8 cellular contexts compared by ENCODE assay signal in the genomic region with DNA sequence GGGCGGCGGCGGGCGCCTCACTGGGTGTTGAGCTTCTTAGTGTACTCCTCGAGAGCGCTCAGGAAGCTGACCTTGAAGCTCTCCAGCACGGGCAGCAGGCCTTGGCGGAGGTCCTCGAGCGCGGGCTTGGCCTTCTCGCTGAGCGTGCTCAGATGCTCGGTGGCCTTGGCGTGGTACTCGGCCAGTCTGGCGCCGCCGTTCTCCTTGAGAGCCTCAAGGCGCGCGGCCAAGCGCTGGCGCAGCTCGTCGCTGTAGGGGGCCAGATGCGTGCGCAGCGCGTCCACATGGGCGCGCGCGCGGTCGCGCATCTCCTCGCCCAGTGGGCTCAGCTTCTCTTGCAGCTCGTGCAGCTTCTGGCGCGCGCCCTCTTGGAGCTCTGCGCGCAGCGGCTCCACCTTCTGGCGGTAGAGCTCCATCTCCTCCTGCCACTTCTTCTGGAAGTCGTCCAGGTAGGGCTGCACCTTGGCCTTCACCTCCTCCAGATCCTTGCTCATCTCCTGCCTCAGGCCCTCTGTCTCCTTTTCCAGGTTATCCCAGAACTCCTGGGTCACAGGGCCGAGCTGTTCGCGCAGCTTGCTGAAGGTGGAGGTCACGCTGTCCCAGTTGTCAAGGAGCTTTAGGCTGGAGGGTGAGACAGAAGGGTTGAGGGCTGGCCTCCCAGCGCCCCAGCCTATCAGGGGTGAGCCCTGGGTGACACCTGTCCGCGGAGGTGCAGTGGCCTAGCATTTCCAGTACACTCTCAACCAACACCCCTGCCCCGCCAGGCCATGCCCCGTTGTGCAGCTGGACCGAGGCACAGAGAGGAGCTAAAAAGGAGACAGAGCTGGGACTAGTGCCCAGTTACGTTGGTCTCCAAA. TPM values are rescaled to one million over a fixed set of nuclear protein-coding genes. Genes with fewer than 3 reads are reported as not detected.
DNase-seq lines count a peak whose midpoint lies in the region; ATAC-seq lines count a peak whose summit lies in the region.

No MANE protein-coding gene starts in this region.

- DNase-seq in CD1c-positive myeloid dendritic cell (ENCODE audit: extremely low spot score) (peak; percentile 80), NCI-H774 (lab: John Stamatoyannopoulos, UW) (peak; percentile 86), mesendoderm (peak; percentile 96)
- peak; percentile 49 to 61 (median 53) for DNase-seq in activated CD8-positive, alpha-beta memory T cell treated with anti-CD3 and anti-CD28 coated beads for 48 hours (ENCODE audit: low read depth in 2 of 3, low spot score in 2 of 3)
- DNase-seq in effector memory CD8-positive, alpha-beta T cell = peak; percentile 75 to 77 (median 75)
- peak; percentile 64 for DNase-seq in stimulated activated CD8-positive, alpha-beta memory T cell treated with anti-CD3 and anti-CD28 coated beads, Interleukin-12 subunit alpha, Interleukin-12 subunit beta, amount 100 ng/mL, for 4 hours (ENCODE audit: low read depth)

- peaks cover 8% of the 10 kb centered on the region for H3K4me1 ChIP-seq in mesendoderm (ENCODE audit: control insufficient read depth, low read depth, low read length)

- no peak overlapping the region for H3K18ac ChIP-seq in mesendoderm (ENCODE audit: low read length)

- H3K79me1 ChIP-seq in mesendoderm (ENCODE audit: low read length) = no peaks in the 10 kb centered on the region

- H3K23ac ChIP-seq in mesendoderm (ENCODE audit: low read length) = peak overlapping the region; percentile 29

- no peaks in the 10 kb centered on the region for H3K27me3 ChIP-seq in mesendoderm (ENCODE audit: insufficient read depth, low read length, poor library complexity)

- no CpG with 5 or more reads among the region's 58 CpGs for WGBS in mesendoderm (ENCODE audit: extremely low coverage, insufficient coverage, low lambda C conversion rate)

- peak overlapping the region; percentile 22 for H3K4ac ChIP-seq in mesendoderm (ENCODE audit: low read depth, low read length)

- peak overlapping the region; percentile 84 to 91 for H3K27ac Mint-ChIP-seq in effector memory CD8-positive, alpha-beta T cell

- peak overlapping the region; percentile 70 for H3K4me2 ChIP-seq in mesendoderm (ENCODE audit: low read length)

- H3K4me3 Mint-ChIP-seq in effector memory CD8-positive, alpha-beta T cell = peak overlapping the region; percentile 82 to 83

- H2BK120ac ChIP-seq in mesendoderm (ENCODE audit: low read depth, low read length) = no peak overlapping the region

- H3K27ac ChIP-seq in mesendoderm (ENCODE audit: low read depth, low read length) = no peak overlapping the region

- H2AK5ac ChIP-seq in mesendoderm (ENCODE audit: low read length) = peak overlapping the region; percentile 93

- no peak overlapping the region for H2BK15ac ChIP-seq in mesendoderm (replicated peaks; ENCODE audit: low read depth)

- no peaks in the 10 kb centered on the region for H3K79me2 ChIP-seq in mesendoderm (ENCODE audit: control insufficient read depth, insufficient read depth, low read length)

- peaks cover 6 to 13% of the 10 kb centered on the region in 2 donors for H3K4me1 Mint-ChIP-seq in effector memory CD8-positive, alpha-beta T cell (ENCODE audit: low read depth in 2 of 2)

- H3K4me3 ChIP-seq in mesendoderm (ENCODE audit: low read length) = peak overlapping the region; percentile 12

- H3K36me3 Mint-ChIP-seq in effector memory CD8-positive, alpha-beta T cell (ENCODE audit: insufficient read depth) = peaks cover 7% of the 10 kb centered on the region

- no peaks in the 10 kb centered on the region for H3K36me3 ChIP-seq in mesendoderm (ENCODE audit: control insufficient read depth, insufficient read depth, low read length)

- H3K9me3 Mint-ChIP-seq in effector memory CD8-positive, alpha-beta T cell = no peaks in the 10 kb centered on the region

- H2BK5ac ChIP-seq in mesendoderm (ENCODE audit: low read length) = no peak overlapping the region

- no peak overlapping the region for H4K8ac ChIP-seq in mesendoderm (ENCODE audit: low read depth, low read length)

- ATAC-seq in GM19372 (IDR thresholded peaks at IDR 0.05; ENCODE audit: low read depth, unreplicated experiment) (peak; percentile 86), HG03565 (IDR thresholded peaks at IDR 0.05; ENCODE audit: unreplicated experiment) (peak; percentile 74)
- peak; percentile 97 for ATAC-seq in effector memory CD8-positive, alpha-beta T cell (replicated peaks)

- H4K5ac ChIP-seq in mesendoderm (ENCODE audit: low read length) = no peak overlapping the region

- H3K27me3 Mint-ChIP-seq in effector memory CD8-positive, alpha-beta T cell = no peaks in the 10 kb centered on the region

- H3K9ac ChIP-seq in mesendoderm (ENCODE audit: low read length) = peak overlapping the region; percentile 68

- H3K56ac ChIP-seq in mesendoderm (ENCODE audit: low read length) = peak overlapping the region; percentile 93

RNA-seq across cellular contexts. Expression of gene APOA1, which starts 1.4 kb away (rescaled TPM):
- 0.39 TPM for polyA plus RNA-seq in mesendoderm (2013, experiment 1 of 2)
- 0.31 TPM for polyA plus RNA-seq in mesendoderm (2013, experiment 2 of 2)

RNA-seq across cellular contexts. Expression of gene APOC3, which starts 6.3 kb away (rescaled TPM):
- polyA plus RNA-seq in mesendoderm (2013, experiment 1 of 2) = not detected
- polyA plus RNA-seq in mesendoderm (2013, experiment 2 of 2) = not detected

RNA-seq across cellular contexts. Expression of gene APOA4, which starts 12.9 kb away (rescaled TPM):
- not detected for polyA plus RNA-seq in mesendoderm (2013, experiment 1 of 2)
- polyA plus RNA-seq in mesendoderm (2013, experiment 2 of 2) = not detected

RNA-seq across cellular contexts. Expression of gene APOA5, which starts 44.3 kb away (rescaled TPM):
- polyA plus RNA-seq in mesendoderm (2013, experiment 1 of 2) = 0.01 TPM
- 0.07 TPM for polyA plus RNA-seq in mesendoderm (2013, experiment 2 of 2)

RNA-seq across cellular contexts. Expression of gene ZPR1, which starts 48.2 kb away (rescaled TPM):
- 58.1 TPM for polyA plus RNA-seq in mesendoderm (2013, experiment 1 of 2)
- polyA plus RNA-seq in mesendoderm (2013, experiment 2 of 2) = 55.9 TPM
